In genomic region chr2:11132036-11132671, GRCh38 we compare ENCODE assay signal across 9 cellular contexts. TPM values are rescaled to one million over a fixed set of nuclear protein-coding genes. Genes with fewer than 3 reads are reported as not detected.
DNase-seq lines count a peak whose midpoint lies in the region; ATAC-seq and TF ChIP-seq lines count a peak whose summit lies in the region.
"Had no signal": no experiment of that assay in that cellular context is flagged by ENCODE, and none has a peak within 500 bp of the region (broad histone marks: within the 10 kb centered on the region; RNA-seq: fewer than 3 reads in every experiment).

No MANE protein-coding gene starts in this region.

- ATAC-seq in stimulated activated naive CD8-positive, alpha-beta T cell treated with anti-CD3 and anti-CD28 coated beads, Interleukin-15, amount 100 ng/mL, for 72 hours, result no peak
- ATAC-seq in GM21423 (IDR thresholded peaks at IDR 0.05; ENCODE audit: unreplicated experiment) (no peak), HG03521 (IDR thresholded peaks at IDR 0.05; ENCODE audit: unreplicated experiment) (no peak)

- peaks cover 9% of the 10 kb centered on the region for H3K4me1 ChIP-seq in hepatocyte (ENCODE audit: insufficient read depth)

- H3K4me3 ChIP-seq in hepatocyte, result no peak overlapping the region

- H3K36me3 Mint-ChIP-seq in T-helper 2 cell treated with Interferon-gamma antibody and Interleukin-4, amounts not matched to agents 5 μg/mL and 100 μg/mL, for 36 hours (ENCODE audit: low read depth), result no peaks in the 10 kb centered on the region

- no peaks in the 10 kb centered on the region for H3K9me2 ChIP-seq in hepatocyte (replicated peaks; ENCODE audit: insufficient read depth)

- H3K27me3 Mint-ChIP-seq in T-helper 2 cell treated with Interferon-gamma antibody and Interleukin-4, amounts not matched to agents 5 μg/mL and 100 μg/mL, for 36 hours (ENCODE audit: low read depth), result peaks cover 25% of the 10 kb centered on the region
- H3K27me3 Mint-ChIP-seq in stimulated activated naive CD8-positive, alpha-beta T cell treated with anti-CD3 and anti-CD28 coated beads, Interleukin-15, amount 100 ng/mL, for 72 hours, result no peaks in the 10 kb centered on the region

- no peaks in the 10 kb centered on the region for H4K20me1 ChIP-seq in hepatocyte (ENCODE audit: insufficient read depth, poor library complexity, severe bottlenecking)

- no peaks in the 10 kb centered on the region for H3K9me3 Mint-ChIP-seq in T-helper 2 cell treated with Interferon-gamma antibody and Interleukin-4, amounts not matched to agents 5 μg/mL and 100 μg/mL, for 36 hours
- H3K9me3 Mint-ChIP-seq in stimulated activated naive CD8-positive, alpha-beta T cell treated with anti-CD3 and anti-CD28 coated beads, Interleukin-15, amount 100 ng/mL, for 72 hours, result no peaks in the 10 kb centered on the region

- peak overlapping the region; percentile 49 for H2AFZ ChIP-seq in hepatocyte

- H3K9me3 ChIP-seq in hepatocyte (ENCODE audit: low read depth), result no peaks in the 10 kb centered on the region
- H3K9me3 ChIP-seq: gastrocnemius medialis had no signal

- WGBS in hepatocyte (ENCODE audit: low lambda C conversion rate, missing lambda C conversion rate), result 82% methylated on average over 19 of the region's 19 CpGs

- TF ChIP-seq CTCF in VCaP (conservative IDR thresholded peaks at IDR 0.05) (no peak), hepatocyte (IDR thresholded peaks at IDR 0.05; ENCODE audit: poor library complexity) (no peak)

- H3K27ac ChIP-seq in VCaP (peak overlapping the region; percentile 36; the same call in 1 of the 2 replicates), hepatocyte (no peak overlapping the region)

- DNase-seq in T-helper 2 cell treated with Interferon-gamma antibody and Interleukin-4, amounts not matched to agents 5 μg/mL and 100 μg/mL, for 36 hours (ENCODE audit: low spot score), result no peak
- DNase-seq in T-helper 2 cell (no peak), hepatocyte (ENCODE audit: low spot score) (no peak), iPS-NIHi7 (ENCODE audit: extremely low spot score) (no peak)
- no peak for DNase-seq in stimulated activated naive CD8-positive, alpha-beta T cell treated with anti-CD3 and anti-CD28 coated beads, Interleukin-15, amount 100 ng/mL, for 72 hours

- no peaks in the 10 kb centered on the region for H3K36me3 ChIP-seq in hepatocyte (replicated peaks; ENCODE audit: insufficient read depth, low read depth)
- H3K36me3 ChIP-seq: gastrocnemius medialis had no signal

- H3K4me1 Mint-ChIP-seq in T-helper 2 cell treated with Interferon-gamma antibody and Interleukin-4, amounts not matched to agents 5 μg/mL and 100 μg/mL, for 36 hours (ENCODE audit: low read depth), result peaks cover 6% of the 10 kb centered on the region
- peaks cover 42% of the 10 kb centered on the region for H3K4me1 Mint-ChIP-seq in stimulated activated naive CD8-positive, alpha-beta T cell treated with anti-CD3 and anti-CD28 coated beads, Interleukin-15, amount 100 ng/mL, for 72 hours

- no peaks in the 10 kb centered on the region for H3K27me3 ChIP-seq in hepatocyte
- H3K27me3 ChIP-seq: gastrocnemius medialis had no signal

- peak overlapping the region; percentile 83 for H3K4me3 Mint-ChIP-seq in T-helper 2 cell treated with Interferon-gamma antibody and Interleukin-4, amounts not matched to agents 5 μg/mL and 100 μg/mL, for 36 hours
- H3K4me3 Mint-ChIP-seq in stimulated activated naive CD8-positive, alpha-beta T cell treated with anti-CD3 and anti-CD28 coated beads, Interleukin-15, amount 100 ng/mL, for 72 hours, result peak overlapping the region; percentile 88 to 94

- peak overlapping the region; percentile 92 for H3K4me2 ChIP-seq in hepatocyte

- H3K79me2 ChIP-seq in hepatocyte, result no peaks in the 10 kb centered on the region

- no peak overlapping the region for H3K27ac Mint-ChIP-seq in T-helper 2 cell treated with Interferon-gamma antibody and Interleukin-4, amounts not matched to agents 5 μg/mL and 100 μg/mL, for 36 hours
- no peak overlapping the region for H3K27ac Mint-ChIP-seq in stimulated activated naive CD8-positive, alpha-beta T cell treated with anti-CD3 and anti-CD28 coated beads, Interleukin-15, amount 100 ng/mL, for 72 hours

RNA-seq across cellular contexts. Expression of gene SLC66A3, which starts 23.1 kb away (rescaled TPM):
- total RNA-seq in hepatocyte, result 22.8 and 26.8 TPM in 2 replicates
- 24.3 and 24.6 TPM in 2 replicates for polyA plus RNA-seq in hepatocyte
